1 cellular context compared by ENCODE assay signal in genomic region chr18:49491857-49492693, GRCh38.
A peak's percentile ranks its signal among the peaks of the same experiment; 100 is the strongest.
TF ChIP-seq lines count a peak whose summit lies in the region.

Gene RPL17, minus strand, starts transcription at chr18:49492465.

TF ChIP-seq in HepG2, 621 proteins besides CTCF, POLR2A, EP300 and RAD21 (continued from another document and continues in another):
- no peak for TF ChIP-seq JUND (CRISPR knock-in tag; IDR thresholded peaks at IDR 0.05)
- no peak for TF ChIP-seq CENPX (CRISPR knock-in tag; IDR thresholded peaks at IDR 0.05)
- TF ChIP-seq ZC3H13 (CRISPR knock-in tag; IDR thresholded peaks at IDR 0.05) = peak; percentile 86
- TF ChIP-seq ZNF761 (CRISPR knock-in tag; conservative IDR thresholded peaks at IDR 0.05) = no peak
- peak; percentile 68; the same call in 1 of the 2 replicates for TF ChIP-seq ZNF232 (CRISPR knock-in tag; IDR thresholded peaks at IDR 0.05; ENCODE audit: borderline replicate concordance)
- TF ChIP-seq DNMT3B (CRISPR knock-in tag; conservative IDR thresholded peaks at IDR 0.05) = 0 out of 2 replicates have a peak, but pooled peaks have one; percentile 70
- TF ChIP-seq SMC3 (IDR thresholded peaks at IDR 0.05; ENCODE audit: low read length) = no peak
- no peak for TF ChIP-seq E2F1 (CRISPR knock-in tag; IDR thresholded peaks at IDR 0.05)
- TF ChIP-seq SIN3A (IDR thresholded peaks at IDR 0.05; ENCODE audit: borderline replicate concordance, low read depth, low read length) = peak; percentile 85; the same call in 1 of the 2 replicates
- no peak for TF ChIP-seq ZSCAN12 (CRISPR knock-in tag; IDR thresholded peaks at IDR 0.05)
- TF ChIP-seq ZNF17 (CRISPR knock-in tag; IDR thresholded peaks at IDR 0.05) = no peak
- no peak for TF ChIP-seq ZNF543 (CRISPR knock-in tag; IDR thresholded peaks at IDR 0.05)
- no peak for TF ChIP-seq ZNF34 (CRISPR knock-in tag; IDR thresholded peaks at IDR 0.05; ENCODE audit: borderline replicate concordance)
- peak; percentile 94 for TF ChIP-seq ZBTB20 (CRISPR knock-in tag; IDR thresholded peaks at IDR 0.05; ENCODE audit: borderline replicate concordance, low read depth)
- no peak for TF ChIP-seq FOXA1 (IDR thresholded peaks at IDR 0.05)
- TF ChIP-seq FOXA1 (CRISPR knock-in tag; IDR thresholded peaks at IDR 0.05) = no peak
- TF ChIP-seq TSC22D2 (CRISPR knock-in tag; IDR thresholded peaks at IDR 0.05; ENCODE audit: borderline replicate concordance) = 0 out of 2 replicates have a peak, but pooled peaks have one; percentile 28
- peak; percentile 99 for TF ChIP-seq AGO2 (optimal IDR thresholded peaks at IDR 0.05; ENCODE audit: low read depth, low read length)
- no peak for TF ChIP-seq ARID2 (CRISPR knock-in tag; IDR thresholded peaks at IDR 0.05; ENCODE audit: borderline replicate concordance)
- TF ChIP-seq HINFP (CRISPR knock-in tag; IDR thresholded peaks at IDR 0.05; ENCODE audit: low read depth) = no peak
- TF ChIP-seq ZNF572 (CRISPR knock-in tag; IDR thresholded peaks at IDR 0.05) = no peak
- TF ChIP-seq, protein P1, sequence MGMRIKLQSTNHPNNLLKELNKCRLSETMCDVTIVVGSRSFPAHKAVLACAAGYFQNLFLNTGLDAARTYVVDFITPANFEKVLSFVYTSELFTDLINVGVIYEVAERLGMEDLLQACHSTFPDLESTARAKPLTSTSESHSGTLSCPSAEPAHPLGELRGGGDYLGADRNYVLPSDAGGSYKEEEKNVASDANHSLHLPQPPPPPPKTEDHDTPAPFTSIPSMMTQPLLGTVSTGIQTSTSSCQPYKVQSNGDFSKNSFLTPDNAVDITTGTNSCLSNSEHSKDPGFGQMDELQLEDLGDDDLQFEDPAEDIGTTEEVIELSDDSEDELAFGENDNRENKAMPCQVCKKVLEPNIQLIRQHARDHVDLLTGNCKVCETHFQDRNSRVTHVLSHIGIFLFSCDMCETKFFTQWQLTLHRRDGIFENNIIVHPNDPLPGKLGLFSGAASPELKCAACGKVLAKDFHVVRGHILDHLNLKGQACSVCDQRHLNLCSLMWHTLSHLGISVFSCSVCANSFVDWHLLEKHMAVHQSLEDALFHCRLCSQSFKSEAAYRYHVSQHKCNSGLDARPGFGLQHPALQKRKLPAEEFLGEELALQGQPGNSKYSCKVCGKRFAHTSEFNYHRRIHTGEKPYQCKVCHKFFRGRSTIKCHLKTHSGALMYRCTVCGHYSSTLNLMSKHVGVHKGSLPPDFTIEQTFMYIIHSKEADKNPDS (CRISPR knock-in tag; IDR thresholded peaks at IDR 0.05) = no peak
- TF ChIP-seq, protein P2, sequence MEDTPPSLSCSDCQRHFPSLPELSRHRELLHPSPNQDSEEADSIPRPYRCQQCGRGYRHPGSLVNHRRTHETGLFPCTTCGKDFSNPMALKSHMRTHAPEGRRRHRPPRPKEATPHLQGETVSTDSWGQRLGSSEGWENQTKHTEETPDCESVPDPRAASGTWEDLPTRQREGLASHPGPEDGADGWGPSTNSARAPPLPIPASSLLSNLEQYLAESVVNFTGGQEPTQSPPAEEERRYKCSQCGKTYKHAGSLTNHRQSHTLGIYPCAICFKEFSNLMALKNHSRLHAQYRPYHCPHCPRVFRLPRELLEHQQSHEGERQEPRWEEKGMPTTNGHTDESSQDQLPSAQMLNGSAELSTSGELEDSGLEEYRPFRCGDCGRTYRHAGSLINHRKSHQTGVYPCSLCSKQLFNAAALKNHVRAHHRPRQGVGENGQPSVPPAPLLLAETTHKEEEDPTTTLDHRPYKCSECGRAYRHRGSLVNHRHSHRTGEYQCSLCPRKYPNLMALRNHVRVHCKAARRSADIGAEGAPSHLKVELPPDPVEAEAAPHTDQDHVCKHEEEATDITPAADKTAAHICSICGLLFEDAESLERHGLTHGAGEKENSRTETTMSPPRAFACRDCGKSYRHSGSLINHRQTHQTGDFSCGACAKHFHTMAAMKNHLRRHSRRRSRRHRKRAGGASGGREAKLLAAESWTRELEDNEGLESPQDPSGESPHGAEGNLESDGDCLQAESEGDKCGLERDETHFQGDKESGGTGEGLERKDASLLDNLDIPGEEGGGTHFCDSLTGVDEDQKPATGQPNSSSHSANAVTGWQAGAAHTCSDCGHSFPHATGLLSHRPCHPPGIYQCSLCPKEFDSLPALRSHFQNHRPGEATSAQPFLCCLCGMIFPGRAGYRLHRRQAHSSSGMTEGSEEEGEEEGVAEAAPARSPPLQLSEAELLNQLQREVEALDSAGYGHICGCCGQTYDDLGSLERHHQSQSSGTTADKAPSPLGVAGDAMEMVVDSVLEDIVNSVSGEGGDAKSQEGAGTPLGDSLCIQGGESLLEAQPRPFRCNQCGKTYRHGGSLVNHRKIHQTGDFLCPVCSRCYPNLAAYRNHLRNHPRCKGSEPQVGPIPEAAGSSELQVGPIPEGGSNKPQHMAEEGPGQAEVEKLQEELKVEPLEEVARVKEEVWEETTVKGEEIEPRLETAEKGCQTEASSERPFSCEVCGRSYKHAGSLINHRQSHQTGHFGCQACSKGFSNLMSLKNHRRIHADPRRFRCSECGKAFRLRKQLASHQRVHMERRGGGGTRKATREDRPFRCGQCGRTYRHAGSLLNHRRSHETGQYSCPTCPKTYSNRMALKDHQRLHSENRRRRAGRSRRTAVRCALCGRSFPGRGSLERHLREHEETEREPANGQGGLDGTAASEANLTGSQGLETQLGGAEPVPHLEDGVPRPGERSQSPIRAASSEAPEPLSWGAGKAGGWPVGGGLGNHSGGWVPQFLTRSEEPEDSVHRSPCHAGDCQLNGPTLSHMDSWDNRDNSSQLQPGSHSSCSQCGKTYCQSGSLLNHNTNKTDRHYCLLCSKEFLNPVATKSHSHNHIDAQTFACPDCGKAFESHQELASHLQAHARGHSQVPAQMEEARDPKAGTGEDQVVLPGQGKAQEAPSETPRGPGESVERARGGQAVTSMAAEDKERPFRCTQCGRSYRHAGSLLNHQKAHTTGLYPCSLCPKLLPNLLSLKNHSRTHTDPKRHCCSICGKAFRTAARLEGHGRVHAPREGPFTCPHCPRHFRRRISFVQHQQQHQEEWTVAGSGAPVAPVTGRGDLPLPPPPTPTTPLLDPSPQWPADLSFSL (CRISPR knock-in tag; IDR thresholded peaks at IDR 0.05) = no peak
- peak; percentile 84; the same call in 1 of the 2 replicates for TF ChIP-seq ELF4 (CRISPR knock-in tag; IDR thresholded peaks at IDR 0.05; ENCODE audit: borderline replicate concordance)
- no peak for TF ChIP-seq ZBTB1 (CRISPR knock-in tag; IDR thresholded peaks at IDR 0.05; ENCODE audit: borderline replicate concordance)
- TF ChIP-seq PAX8 (CRISPR knock-in tag; IDR thresholded peaks at IDR 0.05; ENCODE audit: borderline replicate concordance) = no peak
- no peak for TF ChIP-seq ZNF318 (CRISPR knock-in tag; IDR thresholded peaks at IDR 0.05)
- TF ChIP-seq, protein P3, sequence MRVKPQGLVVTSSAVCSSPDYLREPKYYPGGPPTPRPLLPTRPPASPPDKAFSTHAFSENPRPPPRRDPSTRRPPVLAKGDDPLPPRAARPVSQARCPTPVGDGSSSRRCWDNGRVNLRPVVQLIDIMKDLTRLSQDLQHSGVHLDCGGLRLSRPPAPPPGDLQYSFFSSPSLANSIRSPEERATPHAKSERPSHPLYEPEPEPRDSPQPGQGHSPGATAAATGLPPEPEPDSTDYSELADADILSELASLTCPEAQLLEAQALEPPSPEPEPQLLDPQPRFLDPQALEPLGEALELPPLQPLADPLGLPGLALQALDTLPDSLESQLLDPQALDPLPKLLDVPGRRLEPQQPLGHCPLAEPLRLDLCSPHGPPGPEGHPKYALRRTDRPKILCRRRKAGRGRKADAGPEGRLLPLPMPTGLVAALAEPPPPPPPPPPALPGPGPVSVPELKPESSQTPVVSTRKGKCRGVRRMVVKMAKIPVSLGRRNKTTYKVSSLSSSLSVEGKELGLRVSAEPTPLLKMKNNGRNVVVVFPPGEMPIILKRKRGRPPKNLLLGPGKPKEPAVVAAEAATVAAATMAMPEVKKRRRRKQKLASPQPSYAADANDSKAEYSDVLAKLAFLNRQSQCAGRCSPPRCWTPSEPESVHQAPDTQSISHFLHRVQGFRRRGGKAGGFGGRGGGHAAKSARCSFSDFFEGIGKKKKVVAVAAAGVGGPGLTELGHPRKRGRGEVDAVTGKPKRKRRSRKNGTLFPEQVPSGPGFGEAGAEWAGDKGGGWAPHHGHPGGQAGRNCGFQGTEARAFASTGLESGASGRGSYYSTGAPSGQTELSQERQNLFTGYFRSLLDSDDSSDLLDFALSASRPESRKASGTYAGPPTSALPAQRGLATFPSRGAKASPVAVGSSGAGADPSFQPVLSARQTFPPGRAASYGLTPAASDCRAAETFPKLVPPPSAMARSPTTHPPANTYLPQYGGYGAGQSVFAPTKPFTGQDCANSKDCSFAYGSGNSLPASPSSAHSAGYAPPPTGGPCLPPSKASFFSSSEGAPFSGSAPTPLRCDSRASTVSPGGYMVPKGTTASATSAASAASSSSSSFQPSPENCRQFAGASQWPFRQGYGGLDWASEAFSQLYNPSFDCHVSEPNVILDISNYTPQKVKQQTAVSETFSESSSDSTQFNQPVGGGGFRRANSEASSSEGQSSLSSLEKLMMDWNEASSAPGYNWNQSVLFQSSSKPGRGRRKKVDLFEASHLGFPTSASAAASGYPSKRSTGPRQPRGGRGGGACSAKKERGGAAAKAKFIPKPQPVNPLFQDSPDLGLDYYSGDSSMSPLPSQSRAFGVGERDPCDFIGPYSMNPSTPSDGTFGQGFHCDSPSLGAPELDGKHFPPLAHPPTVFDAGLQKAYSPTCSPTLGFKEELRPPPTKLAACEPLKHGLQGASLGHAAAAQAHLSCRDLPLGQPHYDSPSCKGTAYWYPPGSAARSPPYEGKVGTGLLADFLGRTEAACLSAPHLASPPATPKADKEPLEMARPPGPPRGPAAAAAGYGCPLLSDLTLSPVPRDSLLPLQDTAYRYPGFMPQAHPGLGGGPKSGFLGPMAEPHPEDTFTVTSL (CRISPR knock-in tag; IDR thresholded peaks at IDR 0.05; ENCODE audit: borderline replicate concordance) = peak; percentile 52; the same call in 1 of the 2 replicates
